Comparison of ENCODE assay signal across 8 cellular contexts in the genomic region with DNA sequence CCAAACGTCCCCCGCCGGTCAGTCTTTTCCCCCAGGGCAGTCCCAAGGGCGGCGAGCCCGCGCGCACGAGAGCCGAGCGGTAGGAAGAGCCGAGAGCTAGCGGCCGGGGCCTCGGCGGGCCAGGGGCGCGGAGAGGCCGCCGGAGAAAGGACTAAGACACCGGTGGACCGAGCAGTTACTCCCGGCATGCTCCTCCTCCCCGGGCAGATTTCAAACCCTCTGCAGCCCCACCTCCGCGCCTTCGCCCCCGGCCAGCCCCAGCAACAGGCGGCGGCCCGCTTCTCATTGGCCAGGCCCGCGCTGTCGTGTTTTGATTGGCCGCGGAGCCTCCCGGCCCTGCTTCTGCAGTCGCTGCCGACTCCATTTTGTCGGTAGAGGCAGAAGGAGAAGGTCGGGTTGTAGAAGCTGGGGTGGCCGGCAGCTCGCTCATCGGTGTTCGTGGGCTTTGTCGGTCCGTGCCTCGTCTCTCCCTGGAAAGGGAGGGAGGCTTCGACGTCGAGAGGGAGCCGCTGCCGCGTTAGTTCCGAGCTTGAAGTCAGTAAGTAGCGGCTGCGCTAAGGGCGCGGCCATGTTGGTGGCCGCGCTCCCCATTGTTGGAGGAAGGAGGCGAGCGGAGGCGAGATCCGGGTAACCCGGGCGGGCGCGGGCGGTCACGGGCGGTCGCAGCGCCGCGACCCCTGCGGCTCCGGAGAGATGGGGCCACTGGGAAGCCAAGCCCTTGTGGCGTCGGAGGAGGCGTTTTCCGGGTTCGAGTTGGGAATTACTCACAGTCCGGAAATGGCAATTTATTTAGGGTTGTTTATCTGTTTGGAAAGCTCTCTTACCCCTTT. TPM values are rescaled to one million over a fixed set of nuclear protein-coding genes. Genes with fewer than 3 reads are reported as not detected.
DNase-seq lines count a peak whose midpoint lies in the region; ATAC-seq and TF ChIP-seq lines count a peak whose summit lies in the region.

Gene PNRC2 (plus strand): TSS at position 368 of the 830 bp plus-strand sequence. CDS start 1,630 bp downstream, outside the sequence.

- no peak for TF ChIP-seq CTCF in BE2C (IDR thresholded peaks at IDR 0.05; ENCODE audit: low read depth, low read length)

- H3K9me3 ChIP-seq in BE2C, result no peaks in the 10 kb centered on the region

- DNase-seq in BE2C (peak; percentile 92), NCI-H69 (lab: John Stamatoyannopoulos, UW) (peak; percentile 95), cortex of kidney (lab: John Stamatoyannopoulos, UW) (peak; percentile 42), left lobe of liver (ENCODE audit: low spot score) (peak; percentile 98)
- DNase-seq in activated CD4-positive, alpha-beta T cell treated with anti-CD3 and anti-CD28 coated beads, Interleukin-2, amount 50 U/mL, for 1 hour, result peak; percentile 96
- peak; percentile 94 for DNase-seq in stimulated activated CD4-positive, alpha-beta T cell treated with anti-CD3 and anti-CD28 coated beads, Interleukin-2, amount 100 ng/mL, for 4 hours (ENCODE audit: low read depth)

- no peaks in the 10 kb centered on the region for H3K4me1 ChIP-seq in BE2C

- H3K4me3 ChIP-seq in BE2C (ENCODE audit: low read depth, low read length), result peak within 1 kb of the TSS; percentile 95

- ATAC-seq in GM19328 (IDR thresholded peaks at IDR 0.05; ENCODE audit: unreplicated experiment), result peak; percentile 71
- peak; percentile 69 for ATAC-seq in HG03520 (IDR thresholded peaks at IDR 0.05; ENCODE audit: unreplicated experiment)
- peak; percentile 94 for ATAC-seq in left lobe of liver

- H3K27me3 ChIP-seq in BE2C, result no peaks in the 10 kb centered on the region

- H3K36me3 ChIP-seq in BE2C, result peaks cover 18% of the 10 kb centered on the region

RNA-seq across cellular contexts. Expression of gene PNRC2, which starts in this region (rescaled TPM):
- polyA plus RNA-seq in BE2C (2012; ENCODE audit: insufficient read depth, insufficient read length, low read depth), result 24.7 TPM
- total RNA-seq in left lobe of liver, result 32.1 TPM

Comparison
In these comparisons a context has a peak if more than half of its experiments do, and no peak if none do; other contexts are left out.
1. Peak in every context shown above with its lines: DNase-seq, ATAC-seq and H3K4me3 ChIP-seq.
2. DNase-seq: peak in every context shown above with its lines; median percentile 98 in left lobe of liver; 96 in activated CD4-positive, alpha-beta T cell treated with anti-CD3 and anti-CD28 coated beads, Interleukin-2, amount 50 U/mL, for 1 hour; 95 in NCI-H69; 94 in stimulated activated CD4-positive, alpha-beta T cell treated with anti-CD3 and anti-CD28 coated beads, Interleukin-2, amount 100 ng/mL, for 4 hours; 92 in BE2C; 42 in cortex of kidney.